ENCODE assay signal across 11 cellular contexts in genomic region chr6:43705996-43706395, GRCh38. TPM values are rescaled to one million over a fixed set of nuclear protein-coding genes. Genes with fewer than 3 reads are reported as not detected.
A peak's percentile ranks its signal among the peaks of the same experiment; 100 is the strongest.
DNase-seq lines count a peak whose midpoint lies in the region; ATAC-seq and TF ChIP-seq lines count a peak whose summit lies in the region.
"Had no signal": no experiment of that assay in that cellular context is flagged by ENCODE, and none has a peak within 500 bp of the region (broad histone marks: within the 10 kb centered on the region; RNA-seq: fewer than 3 reads in every experiment).

No MANE protein-coding gene starts in this region.

- H3K27me3 Mint-ChIP-seq in WTC11 (ENCODE audit: low read depth) (no peaks in the 10 kb centered on the region; the same call in 1 of the 2 replicates), Caco-2 (ENCODE audit: insufficient read depth, unreplicated experiment) (peaks cover 2% of the 10 kb centered on the region)

- DNase-seq in KBM-7, result peak; percentile 62
- DNase-seq in WTC11 (ENCODE audit: low spot score), result no peak
- no peak for DNase-seq in lower lobe of right lung
- no peak for DNase-seq in Caco-2
- no peak for DNase-seq in posterior vena cava (ENCODE audit: low spot score)
- DNase-seq in inferior parietal cortex (ENCODE audit: extremely low spot score), result no peak
- no peak for DNase-seq in NCI-H1092 treated with DMSO at 0.1 percent for 48 hours (lab: John Stamatoyannopoulos, UW)
- DNase-seq: activated CD8-positive, alpha-beta T cell treated with anti-CD3 and anti-CD28 coated beads, Interleukin-2, amount 10 ng/mL, durations not matched to agents 7 days and 5 days; hypothalamus; SJCRH30 had no signal

- POLR2A ChIA-PET in WTC11 (lab: Charles Lee) (interaction anchor here (0.5 to 0.7 kb wide), 2 partner anchors 13 to 59 kb away, joined by 3 to 4 read pairs; no protein-coding TSS in a partner anchor), Caco-2 (lab: Charles Lee) (no interaction called here)

- H3K9me3 Mint-ChIP-seq in WTC11 (no peaks in the 10 kb centered on the region), Caco-2 (ENCODE audit: unreplicated experiment) (peaks cover 5% of the 10 kb centered on the region)

- no peaks in the 10 kb centered on the region for H4K20me1 ChIP-seq in BLaER1 treated with 17β-estradiol and CSF1 and Interleukin-3, amounts not matched to agents 10 nM and 100 nM

- in situ Hi-C loops in KBM-7 (cut with MboI; ENCODE audit: low pct_unique_long_range_greater_than_20kb, low sequenced_read_pairs), result no loop called here

- H3K4me3 ChIP-seq in BLaER1 treated with 17β-estradiol and CSF1 and Interleukin-3, amounts not matched to agents 10 nM and 100 nM, result no peak overlapping the region
- H3K4me3 ChIP-seq in lower lobe of right lung, result no peak overlapping the region
- H3K4me3 ChIP-seq in Caco-2 (ENCODE audit: low read depth, low read length), result no peak overlapping the region
- H3K4me3 ChIP-seq: SJCRH30 had no signal

- H3K27ac Mint-ChIP-seq in WTC11, result peak overlapping the region; percentile 37; the same call in 1 of the 2 replicates
- no peak overlapping the region for H3K27ac Mint-ChIP-seq in Caco-2 (ENCODE audit: unreplicated experiment)
- H3K27ac Mint-ChIP-seq: activated CD8-positive, alpha-beta T cell treated with anti-CD3 and anti-CD28 coated beads, Interleukin-2, amount 10 ng/mL, durations not matched to agents 7 days and 5 days had no signal

- H3K27ac ChIP-seq in BLaER1 treated with 17β-estradiol and CSF1 and Interleukin-3, amounts not matched to agents 10 nM and 100 nM, result peak overlapping the region in 9 of 11 experiments; percentile 3 to 77 (median 43); a peak in 14 of 22 replicates
- peak overlapping the region; percentile 1 for H3K27ac ChIP-seq in lower lobe of right lung
- H3K27ac ChIP-seq: SJCRH30 had no signal

- H3K4me1 Mint-ChIP-seq in WTC11 (peaks cover 78% of the 10 kb centered on the region), Caco-2 (ENCODE audit: low read depth, unreplicated experiment) (peaks cover 21% of the 10 kb centered on the region)

- CTCF ChIA-PET in WTC11 (lab: Charles Lee) (interaction anchor here (0.9 to 3.9 kb wide), 3 partner anchors 9 to 53 kb away, joined by 3 to 24 read pairs (median 5); no protein-coding TSS in a partner anchor), Caco-2 (lab: Charles Lee) (interaction anchor here (1.2 kb wide), 1 partner anchor 373 kb away, joined by 3 read pairs; no protein-coding TSS in a partner anchor)

- H3K4me2 ChIP-seq in BLaER1 treated with 17β-estradiol and CSF1 and Interleukin-3, amounts not matched to agents 10 nM and 100 nM, result peak overlapping the region; percentile 57 to 95 (median 75)

- H3K9me3 ChIP-seq in BLaER1 treated with 17β-estradiol and CSF1 and Interleukin-3, amounts not matched to agents 10 nM and 100 nM (replicated peaks in 1 of 11), result no peaks in the 10 kb centered on the region
- H3K9me3 ChIP-seq in lower lobe of right lung (no peaks in the 10 kb centered on the region), Caco-2 (no peaks in the 10 kb centered on the region)
- H3K9me3 ChIP-seq: SJCRH30 had no signal

- TF ChIP-seq CTCF in WTC11 (IDR thresholded peaks at IDR 0.05), result no peak
- no peak for TF ChIP-seq CTCF in lower lobe of right lung (IDR thresholded peaks at IDR 0.05)
- TF ChIP-seq CTCF in Caco-2 (IDR thresholded peaks at IDR 0.05; ENCODE audit: insufficient read depth in 1 of 2, low read depth in 1 of 2, low read length in 1 of 2, severe bottlenecking in 1 of 2, unreplicated experiment in 1 of 2), result no peak

- ATAC-seq in WTC11 (no peak), lower lobe of right lung (no peak)

- no TSS peak for BruUV-seq in Caco-2 (replicated peaks; lab: Mats Ljungman, UMichigan)

- H3K36me3 Mint-ChIP-seq in WTC11 (no peaks in the 10 kb centered on the region), Caco-2 (ENCODE audit: insufficient read depth, unreplicated experiment) (no peaks in the 10 kb centered on the region)

- H3K9ac ChIP-seq in BLaER1 treated with 17β-estradiol and CSF1 and Interleukin-3, amounts not matched to agents 10 nM and 100 nM, result peak overlapping the region in 5 of 11 experiments; percentile 10 to 59 (median 43); a peak in 8 of 22 replicates

- intact Hi-C loops in lower lobe of right lung (cut with DNase I), result no loop called here
- intact Hi-C loops in Caco-2 (cut with micrococcal nuclease; ENCODE audit: unreplicated experiment), result no loop called here
- intact Hi-C loops in posterior vena cava (cut with DNase I), result loop anchor here in 1 of 2 donors (10.0 kb wide), 1 partner anchor 551 kb away; no protein-coding TSS in a partner anchor

- H3K4me1 ChIP-seq in BLaER1 treated with 17β-estradiol and CSF1 and Interleukin-3, amounts not matched to agents 10 nM and 100 nM, result peaks cover 25 to 100% (median 58%) of the 10 kb centered on the region in 10 experiments
- H3K4me1 ChIP-seq in lower lobe of right lung, result peaks cover 67% of the 10 kb centered on the region
- peaks cover 17% of the 10 kb centered on the region for H3K4me1 ChIP-seq in Caco-2

- H3K4me3 Mint-ChIP-seq in WTC11, result no peak overlapping the region
- no peak overlapping the region for H3K4me3 Mint-ChIP-seq in Caco-2 (ENCODE audit: unreplicated experiment)
- H3K4me3 Mint-ChIP-seq: activated CD8-positive, alpha-beta T cell treated with anti-CD3 and anti-CD28 coated beads, Interleukin-2, amount 10 ng/mL, durations not matched to agents 7 days and 5 days had no signal

- H3K27me3 ChIP-seq in BLaER1 treated with 17β-estradiol and CSF1 and Interleukin-3, amounts not matched to agents 10 nM and 100 nM, result no peaks in the 10 kb centered on the region
- H3K27me3 ChIP-seq in lower lobe of right lung (ENCODE audit: low read depth) (no peaks in the 10 kb centered on the region), Caco-2 (replicated peaks; ENCODE audit: control insufficient read depth, insufficient read depth, low read length) (no peaks in the 10 kb centered on the region)
- H3K27me3 ChIP-seq: SJCRH30 had no signal

- H3K36me3 ChIP-seq in BLaER1 treated with 17β-estradiol and CSF1 and Interleukin-3, amounts not matched to agents 10 nM and 100 nM, result no peaks in the 10 kb centered on the region
- H3K36me3 ChIP-seq in lower lobe of right lung (no peaks in the 10 kb centered on the region), Caco-2 (ENCODE audit: control insufficient read depth, insufficient read depth, low read length) (no peaks in the 10 kb centered on the region)
- H3K36me3 ChIP-seq: SJCRH30 had no signal

TF ChIP-seq in WTC11, 78 proteins besides CTCF, POLR2A, EP300 and RAD21:
- TF ChIP-seq ZNF263 (CRISPR knock-in tag; IDR thresholded peaks at IDR 0.05; ENCODE audit: low read depth), result no peak
- no peak for TF ChIP-seq GTF2I (CRISPR knock-in tag; conservative IDR thresholded peaks at IDR 0.05)
- peak; percentile 76 for TF ChIP-seq PRDM15 (CRISPR knock-in tag; IDR thresholded peaks at IDR 0.05)

RNA-seq across cellular contexts. Expression of gene MRPS18A, which starts 18.4 kb away (rescaled TPM):
- 58.6 to 61.6 TPM (median 59.1 TPM) in 3 replicates for total RNA-seq in WTC11 (2021)
- total RNA-seq in lower lobe of right lung, result 30.2 TPM
- total RNA-seq in Caco-2 (2022), result 65.4 and 66.7 TPM in 2 replicates
- 10 to 100 TPM; 25.4 to 28.2 TPM for total RNA-seq in posterior vena cava
